ENCODE assay signal across 25 cellular contexts in the genomic region with DNA sequence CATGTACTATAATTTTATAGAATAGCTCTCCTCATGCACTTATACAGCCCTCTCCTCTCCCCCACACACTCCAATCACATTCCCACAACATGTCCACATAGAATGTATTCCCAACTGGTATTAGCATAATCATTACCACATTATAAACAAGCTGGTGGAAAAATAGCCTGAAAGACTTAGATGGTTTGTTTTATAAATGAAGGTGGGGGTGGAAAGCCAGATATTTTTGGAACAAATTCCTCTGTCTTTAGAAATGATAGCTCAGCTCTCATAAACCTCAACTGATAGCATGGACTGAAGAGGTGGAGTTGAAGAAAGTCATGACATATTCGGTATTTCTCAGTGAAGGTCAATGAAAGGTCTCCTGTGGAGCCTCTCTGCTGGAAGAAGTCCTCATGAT.
A peak's percentile ranks its signal among the peaks of the same experiment; 100 is the strongest.
DNase-seq lines count a peak whose midpoint lies in the region; ATAC-seq and TF ChIP-seq lines count a peak whose summit lies in the region.
"Had no signal": no experiment of that assay in that cellular context is flagged by ENCODE, and none has a peak within 500 bp of the region (broad histone marks: within the 10 kb centered on the region; RNA-seq: fewer than 3 reads in every experiment).

No MANE protein-coding gene starts in this region.

- H3K27ac ChIP-seq in ascending aorta: peak overlapping the region; percentile 47 to 62
- peak overlapping the region; percentile 52 for H3K27ac ChIP-seq in left ventricle myocardium inferior (replicated peaks)
- H3K27ac ChIP-seq in tibial artery: peak overlapping the region; percentile 60
- H3K27ac ChIP-seq: pancreas, thyroid gland had no signal

- H3K4me1 ChIP-seq in ascending aorta (peaks cover 5 to 25% of the 10 kb centered on the region in 2 donors), left ventricle myocardium inferior (no peaks in the 10 kb centered on the region), tibial artery (peaks cover 0 to 62% (median 10%) of the 10 kb centered on the region in 4 donors)
- H3K4me1 ChIP-seq: pancreas, thyroid gland had no signal

- H3K27me3 ChIP-seq in ascending aorta (no peaks in the 10 kb centered on the region), left ventricle myocardium inferior (ENCODE audit: low read depth) (no peaks in the 10 kb centered on the region), tibial artery (no peaks in the 10 kb centered on the region)
- H3K27me3 ChIP-seq: pancreas, thyroid gland had no signal

- H3K9me3 ChIP-seq in ascending aorta (no peaks in the 10 kb centered on the region), left ventricle myocardium inferior (replicated peaks) (no peaks in the 10 kb centered on the region), tibial artery (no peaks in the 10 kb centered on the region)
- H3K9me3 ChIP-seq: pancreas, thyroid gland had no signal

- TF ChIP-seq CTCF in ascending aorta (IDR thresholded peaks at IDR 0.05) (no peak), left ventricle myocardium inferior (IDR thresholded peaks at IDR 0.05; ENCODE audit: borderline replicate concordance) (no peak), tibial artery (IDR thresholded peaks at IDR 0.05) (no peak)

- no peaks in the 10 kb centered on the region for H3K36me3 ChIP-seq in ascending aorta
- H3K36me3 ChIP-seq in left ventricle myocardium inferior: no peaks in the 10 kb centered on the region
- H3K36me3 ChIP-seq in tibial artery: no peaks in the 10 kb centered on the region
- H3K36me3 ChIP-seq: pancreas, thyroid gland had no signal

- no peak overlapping the region for H3K4me3 ChIP-seq in ascending aorta
- no peak overlapping the region for H3K4me3 ChIP-seq in left ventricle myocardium inferior
- H3K4me3 ChIP-seq in tibial artery: no peak overlapping the region
- H3K4me3 ChIP-seq: pancreas, thyroid gland had no signal

- no peak for ATAC-seq in HG03342 (IDR thresholded peaks at IDR 0.05; ENCODE audit: unreplicated experiment)
- ATAC-seq: activated naive CD4-positive, alpha-beta T cell treated with anti-CD3 and anti-CD28 coated beads, Interleukin-2, amount 50 U/mL, for 72 hours; esophagus mucosa; left colon; natural killer cell had no signal

- DNase-seq in M059J (ENCODE audit: low read depth) (peak; percentile 50), ascending aorta (ENCODE audit: low spot score in 2 of 2) (no peak), left ventricle myocardium inferior (no peak), tibial artery (no peak), SIG-M5 (lab: John Stamatoyannopoulos, UW) (no peak)
- no peak for DNase-seq in stimulated activated CD4-positive, alpha-beta T cell treated with anti-CD3 and anti-CD28 coated beads, Interleukin-2, amount 100 ng/mL, for 24 hours
- DNase-seq: activated B cell treated with CpG ODN at 0.5 μM for 24 hours; activated CD4-positive, alpha-beta T cell treated with anti-CD3 and anti-CD28 coated beads, Interleukin-2, amount 50 U/mL, for 48 hours; activated CD8-positive, alpha-beta memory T cell treated with anti-CD3 and anti-CD28 coated beads, Interleukin-2, amount 50 U/mL, for 4 hours; CD4-positive, alpha-beta memory T cell; DMS 273 treated with DMSO at 0.1 percent for 48 hours; effector memory CD4-positive, alpha-beta T cell; left colon; midbrain; MM.1S; natural killer cell; NCI-H1417; NCI-H2081 treated with DMSO at 0.1 percent for 48 hours; NCI-H446; pancreas; SW 1271; thyroid gland had no signal

- intact Hi-C loops in ascending aorta (cut with DNase I): no loop called here
- intact Hi-C loops in left ventricle myocardium inferior (cut with micrococcal nuclease): no loop called here
- intact Hi-C loops in tibial artery (cut with DNase I; ENCODE audit: low total_unique reads): no loop called here
